Comparison of ENCODE assay signal across 8 cellular contexts in genomic region chr7:35047901-35048300, GRCh38. TPM values are rescaled to one million over a fixed set of nuclear protein-coding genes. Genes with fewer than 3 reads are reported as not detected.
DNase-seq lines count a peak whose midpoint lies in the region; ATAC-seq, FAIRE-seq and TF ChIP-seq lines count a peak whose summit lies in the region.
"Not testable (repeated sequence)": the region's sequence is repeated elsewhere in the genome, so short reads cannot be mapped to it uniquely, and the experiment has no call there.

No MANE protein-coding gene starts in this region.

- H3K27me3 ChIP-seq in endothelial cell of umbilical vein (ENCODE audit: control insufficient read depth in 2 of 2, insufficient read depth in 2 of 2, low read length in 2 of 2); heart left ventricle; right cardiac atrium (ENCODE audit: control insufficient read depth, insufficient read depth); lower lobe of right lung (ENCODE audit: low read depth); small intestine (ENCODE audit: control insufficient read depth in 2 of 2, insufficient read depth in 2 of 2, low read length in 2 of 2); upper lobe of right lung: not testable (repeated sequence)

- ATAC-seq in heart left ventricle (peak; percentile 54 to 73 (median 67)), right cardiac atrium (peak; percentile 83 to 91), lower lobe of right lung (peak; percentile 95 to 97), upper lobe of right lung (peak; percentile 96)

- H3K4me1 ChIP-seq in endothelial cell of umbilical vein (ENCODE audit: control insufficient read depth, extremely low read depth, insufficient read depth, low read length); heart left ventricle; right cardiac atrium (ENCODE audit: control insufficient read depth, insufficient read depth, low read length); lower lobe of right lung; small intestine (ENCODE audit: control insufficient read depth in 2 of 2, insufficient read depth in 1 of 2, low read depth in 1 of 2, low read length in 1 of 2); upper lobe of right lung: not testable (repeated sequence)

- dilution Hi-C loops in endothelial cell of umbilical vein (cut with MboI; ENCODE audit: extremely low pct_ligation_motif_present, low sequenced_read_pairs), result not testable (repeated sequence)

- not testable (repeated sequence) for H3K4me2 ChIP-seq in endothelial cell of umbilical vein (ENCODE audit: insufficient read depth, low read length)

- POLR2A ChIA-PET in endothelial cell of umbilical vein (lab: Charles Lee), result not testable (repeated sequence)

- not testable (repeated sequence) for H3K9ac ChIP-seq in endothelial cell of umbilical vein (replicated peaks; ENCODE audit: extremely low read depth, insufficient read depth, low read length)

- not testable (repeated sequence) for H3K36me3 ChIP-seq in endothelial cell of umbilical vein (ENCODE audit: control insufficient read depth in 2 of 2, extremely low read depth in 1 of 2, insufficient read depth in 2 of 2, low read length in 2 of 2); heart left ventricle; lower lobe of right lung; small intestine (ENCODE audit: control insufficient read depth in 2 of 2, insufficient read depth in 2 of 2, low read length in 2 of 2); upper lobe of right lung

- WGBS in heart left ventricle, 4 donors, result 82 to 92% (median 89%) methylated on average over 2 of the region's 2 CpGs
- 83% methylated on average over 2 of the region's 2 CpGs for WGBS in right cardiac atrium
- 21 to 64% (median 49%) methylated on average over 2 of the region's 2 CpGs for WGBS in small intestine, 3 donors

- TF ChIP-seq CTCF in endothelial cell of umbilical vein (IDR thresholded peaks at IDR 0.05; ENCODE audit: extremely low read depth in 1 of 2, insufficient read depth in 1 of 2, low read depth in 1 of 2, low read length in 2 of 2); fibroblast of pulmonary artery (IDR thresholded peaks at IDR 0.05; ENCODE audit: low read length, missing control alignments); heart left ventricle (IDR thresholded peaks at IDR 0.05); lower lobe of right lung (IDR thresholded peaks at IDR 0.05); upper lobe of right lung (IDR thresholded peaks at IDR 0.05): not testable (repeated sequence)

- H3K4me3 ChIP-seq in endothelial cell of umbilical vein (replicated peaks in 1 of 3; ENCODE audit: insufficient read depth in 1 of 3, low read depth in 1 of 3, low read length in 3 of 3); fibroblast of pulmonary artery (replicated peaks; ENCODE audit: low read depth, low read length); heart left ventricle; right cardiac atrium (ENCODE audit: low read length); lower lobe of right lung; small intestine (ENCODE audit: low read depth in 1 of 2, low read length in 2 of 2); upper lobe of right lung: not testable (repeated sequence)

- not testable (repeated sequence) for H3K27ac ChIP-seq in endothelial cell of umbilical vein (ENCODE audit: insufficient read depth, low read depth, low read length); heart left ventricle; right cardiac atrium (ENCODE audit: low read length); small intestine (ENCODE audit: low read depth in 1 of 2, low read length in 1 of 2); upper lobe of right lung
- H3K27ac ChIP-seq in lower lobe of right lung, result peak overlapping the region; percentile 13

- intact Hi-C loops in endothelial cell of umbilical vein (cut with micrococcal nuclease); heart left ventricle (cut with DNase I); right cardiac atrium (cut with DNase I); lower lobe of right lung (cut with DNase I); upper lobe of right lung (cut with DNase I): not testable (repeated sequence)

- not testable (repeated sequence) for H3K9me1 ChIP-seq in endothelial cell of umbilical vein (replicated peaks; ENCODE audit: control insufficient read depth, extremely low read depth, insufficient read depth, low read length)

- TF ChIP-seq POLR2A in endothelial cell of umbilical vein (IDR thresholded peaks at IDR 0.05; ENCODE audit: low read depth, low read length); heart left ventricle (IDR thresholded peaks at IDR 0.05): not testable (repeated sequence)

- not testable (repeated sequence) for BruUV-seq in endothelial cell of umbilical vein (replicated peaks; lab: Mats Ljungman, UMichigan)

- not testable (repeated sequence) for H3K9me3 ChIP-seq in endothelial cell of umbilical vein (replicated peaks; ENCODE audit: control insufficient read depth, insufficient read depth, low read length); heart left ventricle; right cardiac atrium (ENCODE audit: control insufficient read depth, low read length); lower lobe of right lung; small intestine (ENCODE audit: control insufficient read depth, low read depth); upper lobe of right lung

- not testable (repeated sequence) for H4K20me1 ChIP-seq in endothelial cell of umbilical vein (replicated peaks; ENCODE audit: control insufficient read depth, extremely low read depth, insufficient read depth, low read length)

- peak; percentile 67 for FAIRE-seq in endothelial cell of umbilical vein (lab: Jason Lieb, UNC)
- not testable (repeated sequence) for FAIRE-seq in small intestine (lab: Jason Lieb, UNC)

- DNase-seq in amniotic epithelial cell (ENCODE audit: low read depth) (peak; percentile 34), endothelial cell of umbilical vein (ENCODE audit: low read depth, low spot score) (peak; percentile 33), fibroblast of pulmonary artery (ENCODE audit: low read depth) (peak; percentile 35), small intestine (peak; percentile 59)
- DNase-seq in heart left ventricle, right cardiac atrium, lower lobe of right lung, upper lobe of right lung: not testable (repeated sequence)

- H2AFZ ChIP-seq in endothelial cell of umbilical vein (ENCODE audit: low read depth, low read length), result not testable (repeated sequence)

- CTCF ChIA-PET in endothelial cell of umbilical vein (lab: Charles Lee), result not testable (repeated sequence)

- H3K79me2 ChIP-seq in endothelial cell of umbilical vein (ENCODE audit: control insufficient read depth, insufficient read depth, low read length), result not testable (repeated sequence)

RNA-seq across cellular contexts. Expression of gene DPY19L1, which starts 10.6 kb away (rescaled TPM):
- total RNA-seq in endothelial cell of umbilical vein, result 53.1 and 60.7 TPM in 2 replicates
- 23.9 and 30.9 TPM in 2 replicates for polyA plus RNA-seq in endothelial cell of umbilical vein
- 23.7 and 23.8 TPM in 2 replicates for polyA plus RNA-seq in endothelial cell of umbilical vein (2011; cell fraction: cytosol; rRNA removed)
- polyA plus RNA-seq in endothelial cell of umbilical vein (2011; cell fraction: nucleus; rRNA removed), result 20.5 and 30.7 TPM in 2 replicates
- 42.5 and 56.7 TPM in 2 replicates for polyA plus RNA-seq in endothelial cell of umbilical vein (2012)
- 47.5 and 54.2 TPM in 2 replicates for polyA minus RNA-seq in endothelial cell of umbilical vein
- 20.3 TPM for polyA minus RNA-seq in endothelial cell of umbilical vein (2011; cell fraction: cytosol; rRNA and poly(A)+ RNA removed)
- 33.5 and 50.9 TPM in 2 replicates for polyA minus RNA-seq in endothelial cell of umbilical vein (2011; cell fraction: nucleus; rRNA and poly(A)+ RNA removed)
- 10 to 100 TPM; 19.8 to 34.4 (median 22.9) TPM for total RNA-seq in heart left ventricle
- 10 to 100 TPM in 1 of 2 donors, 1 to 10 TPM in 1; 7.7 to 21.2 TPM for polyA plus RNA-seq in heart left ventricle
- 10 to 100 TPM; 30.3 to 36.6 (median 31.9) TPM for total RNA-seq in right cardiac atrium
- 11.9 TPM for polyA plus RNA-seq in right cardiac atrium
- 38.4 TPM for total RNA-seq in lower lobe of right lung
- polyA plus RNA-seq in small intestine, result 10 to 100 TPM in 1 of 3 donors, 1 to 10 TPM in 1, under 1 TPM in 1; 0.89 to 10.5 (median 2.2) TPM
- total RNA-seq in upper lobe of right lung, result 52.0 TPM
